In genomic region chr12:28218875-28219274, GRCh38 we compare ENCODE assay signal across 23 cellular contexts. TPM values are rescaled to one million over a fixed set of nuclear protein-coding genes. Genes with fewer than 3 reads are reported as not detected.
A peak's percentile ranks its signal among the peaks of the same experiment; 100 is the strongest.
DNase-seq lines count a peak whose midpoint lies in the region; ATAC-seq, FAIRE-seq and TF ChIP-seq lines count a peak whose summit lies in the region.
"Had no signal": no experiment of that assay in that cellular context is flagged by ENCODE, and none has a peak within 500 bp of the region (broad histone marks: within the 10 kb centered on the region; RNA-seq: fewer than 3 reads in every experiment).

No MANE protein-coding gene starts in this region.

- no peaks in the 10 kb centered on the region for H3K9me2 ChIP-seq in SK-N-SH

- H4K8ac ChIP-seq in H1 (ENCODE audit: extremely low read depth, insufficient read depth, low read length): no peak overlapping the region

- H2AFZ ChIP-seq in SK-N-SH (ENCODE audit: low read depth) (no peak overlapping the region), H1 (ENCODE audit: low read length) (no peak overlapping the region)

- H4K5ac ChIP-seq in H1 (ENCODE audit: insufficient read length, low read depth, low read length): no peak overlapping the region

- no peak overlapping the region for H2BK5ac ChIP-seq in H1 (ENCODE audit: low read depth, low read length)

- CTCF ChIA-PET in SK-N-SH (lab: Yijun Ruan, JAX) (no interaction called here), HEK293 (lab: Yijun Ruan, JAX) (no interaction called here), H1 (lab: Charles Lee; ENCODE audit: partially characterized antibody) (no interaction called here)

- no peak overlapping the region for H2BK15ac ChIP-seq in H1 (ENCODE audit: low read length)

- H3K18ac ChIP-seq in H1 (ENCODE audit: extremely low read depth, low read length): no peak overlapping the region

- no peak overlapping the region for H4K91ac ChIP-seq in H1 (replicated peaks; ENCODE audit: insufficient read length, low read length)

- H3K79me1 ChIP-seq in H1 (ENCODE audit: low read depth, low read length): no peaks in the 10 kb centered on the region; the same call in 1 of the 2 replicates

- no peaks in the 10 kb centered on the region for H3K27me3 ChIP-seq in SK-N-SH (ENCODE audit: insufficient read depth)
- no peaks in the 10 kb centered on the region for H3K27me3 ChIP-seq in H1 (replicated peaks in 1 of 4; ENCODE audit: control insufficient read depth in 3 of 4, extremely low read depth in 1 of 4, insufficient read depth in 3 of 4, low read length in 3 of 4)
- no peaks in the 10 kb centered on the region for H3K27me3 ChIP-seq in small intestine (ENCODE audit: control insufficient read depth in 2 of 2, insufficient read depth in 2 of 2, low read length in 2 of 2)
- no peaks in the 10 kb centered on the region for H3K27me3 ChIP-seq in testis
- H3K27me3 ChIP-seq: BLaER1 treated with 17β-estradiol and CSF1 and Interleukin-3, amounts not matched to agents 10 nM and 100 nM had no signal

- no peaks in the 10 kb centered on the region for H3F3A ChIP-seq in SK-N-SH (replicated peaks; ENCODE audit: insufficient read depth)

- H3K79me2 ChIP-seq in SK-N-SH (ENCODE audit: insufficient read depth): peaks cover 29% of the 10 kb centered on the region
- peaks cover 0 to 91% of the 10 kb centered on the region in 2 experiments; a peak in 2 of 4 replicates for H3K79me2 ChIP-seq in H1 (ENCODE audit: control insufficient read depth in 1 of 2, insufficient read depth in 2 of 2, low read length in 2 of 2)

- ATAC-seq in SK-N-SH treated with all-trans-retinoic acid at 6 μM for 48 hours: no peak
- no peak for ATAC-seq in left colon
- ATAC-seq: A549; CD8-positive, alpha-beta T cell; GM12878 had no signal

- no peaks in the 10 kb centered on the region for H4K20me1 ChIP-seq in SK-N-SH (ENCODE audit: insufficient read depth)
- no peaks in the 10 kb centered on the region for H4K20me1 ChIP-seq in H1 (replicated peaks in 1 of 2; ENCODE audit: control insufficient read depth in 1 of 2, insufficient read depth in 2 of 2, low read length in 2 of 2)
- H4K20me1 ChIP-seq: BLaER1 treated with 17β-estradiol and CSF1 and Interleukin-3, amounts not matched to agents 10 nM and 100 nM had no signal

- H3K27ac ChIP-seq in SK-N-SH (ENCODE audit: low read depth in 2 of 2, low read length in 1 of 2): no peak overlapping the region
- no peak overlapping the region for H3K27ac ChIP-seq in HEK293 (ENCODE audit: extremely low read depth, low read depth, low read length)
- H3K27ac ChIP-seq in H1 (ENCODE audit: low read depth, low read length): no peak overlapping the region
- H3K27ac ChIP-seq in small intestine (ENCODE audit: low read depth in 1 of 2, low read length in 1 of 2): no peak overlapping the region
- H3K27ac ChIP-seq in testis: no peak overlapping the region
- H3K27ac ChIP-seq: 22Rv1; A549; BLaER1 treated with 17β-estradiol and CSF1 and Interleukin-3, amounts not matched to agents 10 nM and 100 nM; C4-2B had no signal

- no peaks in the 10 kb centered on the region; the same call in 1 of the 2 replicates for H3K23me2 ChIP-seq in H1 (ENCODE audit: low read depth, low read length)

- TF ChIP-seq RAD21 in SK-N-SH (IDR thresholded peaks at IDR 0.05; ENCODE audit: low read length) (no peak), H1 (IDR thresholded peaks at IDR 0.05 in 1 of 2, conservative IDR thresholded peaks at IDR 0.05 in 1 of 2; ENCODE audit: low read depth in 2 of 2, low read length in 2 of 2) (no peak)

- H2BK20ac ChIP-seq in H1 (ENCODE audit: low read length): no peak overlapping the region

- H3K23ac ChIP-seq in H1 (ENCODE audit: insufficient read length): no peak overlapping the region

- TF ChIP-seq CTCF in SK-N-SH (IDR thresholded peaks at IDR 0.05): no peak
- TF ChIP-seq CTCF in HEK293 (tag by site-specific recombination; IDR thresholded peaks at IDR 0.05): no peak
- no peak for TF ChIP-seq CTCF in H1 (IDR thresholded peaks at IDR 0.05; ENCODE audit: control extremely low read depth in 1 of 3, insufficient read depth in 1 of 3, low read depth in 1 of 3, low read length in 3 of 3)
- TF ChIP-seq CTCF in testis (IDR thresholded peaks at IDR 0.05): no peak

- TF ChIP-seq EP300 in SK-N-SH (IDR thresholded peaks at IDR 0.05; ENCODE audit: borderline replicate concordance in 1 of 2, low read depth in 1 of 2, low read length in 1 of 2) (no peak), H1 (IDR thresholded peaks at IDR 0.05; ENCODE audit: borderline replicate concordance in 1 of 2, low read depth in 2 of 2, low read length in 2 of 2) (no peak)

- DNase-seq in SK-N-SH (no peak), H1 (ENCODE audit: low read depth in 1 of 2, low spot score in 2 of 2) (no peak), small intestine (no peak), testis (no peak), left colon (no peak)
- no peak for DNase-seq in activated effector memory CD4-positive, alpha-beta T cell treated with Interleukin-2 at 50 U/mL for 16 hours
- DNase-seq: AML-193; Caco-2; Calu3; CD4-positive, alpha-beta T cell; CD8-positive, alpha-beta T cell; DMS79 treated with DMSO at 0.1 percent for 48 hours; GDM1 had no signal

- 35% methylated on average over 1 of the region's 1 CpG for WGBS in SK-N-SH (ENCODE audit: low lambda C conversion rate)
- WGBS in H1 (ENCODE audit: extremely low coverage in 1 of 2, insufficient coverage in 1 of 2, insufficient read length in 1 of 2, insufficient replicate concordance in 2 of 2, low coverage in 1 of 2, low lambda C conversion rate in 2 of 2, missing lambda C conversion rate in 1 of 2), 2 experiments: 42% methylated on average over 1 of the region's 1 CpG; no CpG with 5 or more reads in 1 of the 2 experiments
- WGBS in small intestine, 3 donors: 42 to 94% (median 58%) methylated on average over 1 of the region's 1 CpG
- WGBS in testis, 2 donors: 41 to 100% methylated on average over 1 of the region's 1 CpG

- H3K4me3 ChIP-seq in SK-N-SH (ENCODE audit: low read depth in 2 of 2, low read length in 1 of 2): no peak overlapping the region
- H3K4me3 ChIP-seq in HEK293 (ENCODE audit: low read depth, low read length): no peak overlapping the region
- H3K4me3 ChIP-seq in H1 (ENCODE audit: extremely low read depth in 1 of 4, insufficient read depth in 2 of 4, low read depth in 3 of 4, low read length in 4 of 4): no peak overlapping the region
- no peak overlapping the region for H3K4me3 ChIP-seq in small intestine (ENCODE audit: low read depth in 1 of 2, low read length in 2 of 2)
- H3K4me3 ChIP-seq in testis: no peak overlapping the region
- H3K4me3 ChIP-seq: A549; BLaER1 treated with 17β-estradiol and CSF1 and Interleukin-3, amounts not matched to agents 10 nM and 100 nM; GM12878 had no signal

- FAIRE-seq in H1 (lab: Jason Lieb, UNC) (no peak), small intestine (lab: Jason Lieb, UNC) (peak; percentile 51)
- FAIRE-seq: A549, D721Med, GM12878, GM12892, GM18507 had no signal

- intact Hi-C loops in testis (cut with DNase I; ENCODE audit: low total_unique reads) (no loop called here), left colon (cut with DNase I, micrococcal nuclease) (no loop called here)

- H3K9me3 ChIP-seq in SK-N-SH: peaks cover 12% of the 10 kb centered on the region
- H3K9me3 ChIP-seq in HEK293 (ENCODE audit: control insufficient read depth, insufficient read depth, low read depth, low read length): no peaks in the 10 kb centered on the region
- H3K9me3 ChIP-seq in H1 (ENCODE audit: insufficient read depth in 2 of 2, low read depth in 1 of 2, low read length in 1 of 2): peaks cover 0 to 7% of the 10 kb centered on the region in 2 experiments; a peak in 2 of 4 replicates
- no peaks in the 10 kb centered on the region for H3K9me3 ChIP-seq in small intestine (ENCODE audit: control insufficient read depth, low read depth)
- no peaks in the 10 kb centered on the region for H3K9me3 ChIP-seq in testis
- H3K9me3 ChIP-seq: Caco-2 had no signal

- no peak overlapping the region for H3K4ac ChIP-seq in H1 (replicated peaks; ENCODE audit: insufficient read length, low read depth, low read length)

- no peak overlapping the region for H2BK120ac ChIP-seq in H1 (replicated peaks; ENCODE audit: low read depth, low read length)

- no peak overlapping the region for H2AK5ac ChIP-seq in H1 (ENCODE audit: low read depth, low read length)

- H3K9ac ChIP-seq in SK-N-SH (no peak overlapping the region), H1 (replicated peaks in 1 of 4; ENCODE audit: extremely low read depth in 1 of 4, low read depth in 3 of 4, low read length in 3 of 4) (no peak overlapping the region)
- H3K9ac ChIP-seq: BLaER1 treated with 17β-estradiol and CSF1 and Interleukin-3, amounts not matched to agents 10 nM and 100 nM had no signal

- H2BK12ac ChIP-seq in H1 (ENCODE audit: low read depth, low read length): no peak overlapping the region

- no peak overlapping the region for H3K14ac ChIP-seq in H1 (ENCODE audit: insufficient read length)

- H3K4me2 ChIP-seq in SK-N-SH: no peak overlapping the region
- H3K4me2 ChIP-seq in H1 (ENCODE audit: insufficient read depth in 1 of 2, low read depth in 2 of 2, low read length in 2 of 2): no peak overlapping the region
- H3K4me2 ChIP-seq: A549; BLaER1 treated with 17β-estradiol and CSF1 and Interleukin-3, amounts not matched to agents 10 nM and 100 nM had no signal

- no peak overlapping the region for H3K56ac ChIP-seq in H1 (replicated peaks; ENCODE audit: insufficient read length, low read depth, low read length)

- TF ChIP-seq POLR2A in H1 (IDR thresholded peaks at IDR 0.05; ENCODE audit: control extremely low read depth in 1 of 2, low read depth in 2 of 2, low read length in 2 of 2): no peak
- TF ChIP-seq POLR2A in testis (IDR thresholded peaks at IDR 0.05): no peak

- H3K4me1 ChIP-seq in SK-N-SH (ENCODE audit: control insufficient read depth in 1 of 2, insufficient read depth in 2 of 2, low read depth in 1 of 2, low read length in 1 of 2): no peaks in the 10 kb centered on the region
- H3K4me1 ChIP-seq in HEK293 (ENCODE audit: control insufficient read depth, insufficient read depth, low read length): no peaks in the 10 kb centered on the region
- H3K4me1 ChIP-seq in H1 (replicated peaks in 1 of 4; ENCODE audit: control insufficient read depth in 3 of 4, insufficient read depth in 4 of 4, low read length in 3 of 4): peaks cover 0 to 8% (median 2%) of the 10 kb centered on the region in 4 experiments; a peak in 3 of 7 replicates
- H3K4me1 ChIP-seq in small intestine (ENCODE audit: control insufficient read depth in 2 of 2, insufficient read depth in 1 of 2, low read depth in 1 of 2, low read length in 1 of 2): peaks cover 0 to 6% of the 10 kb centered on the region in 2 donors
- no peaks in the 10 kb centered on the region for H3K4me1 ChIP-seq in testis
- H3K4me1 ChIP-seq: A549, Caco-2 had no signal

- POLR2A ChIA-PET in SK-N-SH (lab: Yijun Ruan, JAX) (no interaction called here), HEK293 (lab: Yijun Ruan, JAX) (no interaction called here), H1 (lab: Charles Lee; ENCODE audit: partially characterized antibody) (no interaction called here)

- H3K36me3 ChIP-seq in SK-N-SH (replicated peaks in 1 of 2; ENCODE audit: control insufficient read depth in 1 of 2, insufficient read depth in 2 of 2, low read length in 1 of 2): peaks cover 0 to 18% of the 10 kb centered on the region in 2 experiments
- H3K36me3 ChIP-seq in HEK293 (ENCODE audit: control insufficient read depth in 2 of 2, insufficient read depth in 1 of 2, low read length in 2 of 2): no peaks in the 10 kb centered on the region
- H3K36me3 ChIP-seq in H1 (ENCODE audit: control insufficient read depth in 2 of 4, insufficient read depth in 4 of 4, low read length in 3 of 4): no peaks in the 10 kb centered on the region; a peak in 1 of 8 replicates
- H3K36me3 ChIP-seq in small intestine (ENCODE audit: control insufficient read depth in 2 of 2, insufficient read depth in 2 of 2, low read length in 2 of 2): no peaks in the 10 kb centered on the region
- no peaks in the 10 kb centered on the region for H3K36me3 ChIP-seq in testis (ENCODE audit: low read depth, missing control alignments)

RNA-seq across cellular contexts. Expression of gene CCDC91, which starts 28.6 kb away (rescaled TPM):
- polyA plus RNA-seq in SK-N-SH (2012; rRNA removed) (13.0 and 15.0 TPM in 2 replicates), H1 (2011; rRNA removed) (6.9 and 8.6 TPM in 2 replicates), small intestine (10 to 100 TPM; 12.5 to 13.8 (median 12.8) TPM), testis (ENCODE audit: insufficient read depth, low read depth, low replicate concordance) (60.6 TPM)
- 17.4 and 23.0 TPM in 2 replicates for polyA plus RNA-seq in SK-N-SH (2012; cell fraction: cytosol; rRNA removed)
- 9.0 and 15.1 TPM in 2 replicates for polyA plus RNA-seq in SK-N-SH (2012; cell fraction: nucleus; rRNA removed)
- total RNA-seq in H1 (2021; fragmentation: NEBNext Ultra II Directional; extraction: Animal tissue kit (Norgen Biotek cat#: 25700)): 23.1 and 23.8 TPM in 2 replicates
- 10.4 TPM for polyA plus RNA-seq in H1 (2011; cell fraction: cytosol; rRNA removed)
- polyA plus RNA-seq in H1 (2011; cell fraction: nucleus; rRNA removed): 15.5 TPM
- polyA plus RNA-seq in H1 (2012, experiment 1 of 2): 8.9 to 15.6 TPM (median 10.2 TPM) in 4 replicates
- 2.0 TPM for polyA plus RNA-seq in H1 (2012, experiment 2 of 2)
- polyA plus RNA-seq in H1 (2013, experiment 1 of 2): 48.3 TPM
- 32.3 TPM for polyA plus RNA-seq in H1 (2013, experiment 2 of 2)
- 26.5 and 28.0 TPM in 2 replicates for polyA minus RNA-seq in H1 (2011; rRNA and poly(A)+ RNA removed)
- polyA minus RNA-seq in H1 (2011; cell fraction: cytosol; rRNA and poly(A)+ RNA removed): 14.6 TPM
- 88.8 TPM for polyA minus RNA-seq in H1 (2011; cell fraction: nucleus; rRNA and poly(A)+ RNA removed)
- total RNA-seq in testis (100 to 1,000 TPM in 1 of 2 donors, 10 to 100 TPM in 1; 92.1 to 226 TPM), left colon (10 to 100 TPM; 20.7 to 24.8 TPM)
